14 cellular contexts compared by ENCODE assay signal in the genomic region with DNA sequence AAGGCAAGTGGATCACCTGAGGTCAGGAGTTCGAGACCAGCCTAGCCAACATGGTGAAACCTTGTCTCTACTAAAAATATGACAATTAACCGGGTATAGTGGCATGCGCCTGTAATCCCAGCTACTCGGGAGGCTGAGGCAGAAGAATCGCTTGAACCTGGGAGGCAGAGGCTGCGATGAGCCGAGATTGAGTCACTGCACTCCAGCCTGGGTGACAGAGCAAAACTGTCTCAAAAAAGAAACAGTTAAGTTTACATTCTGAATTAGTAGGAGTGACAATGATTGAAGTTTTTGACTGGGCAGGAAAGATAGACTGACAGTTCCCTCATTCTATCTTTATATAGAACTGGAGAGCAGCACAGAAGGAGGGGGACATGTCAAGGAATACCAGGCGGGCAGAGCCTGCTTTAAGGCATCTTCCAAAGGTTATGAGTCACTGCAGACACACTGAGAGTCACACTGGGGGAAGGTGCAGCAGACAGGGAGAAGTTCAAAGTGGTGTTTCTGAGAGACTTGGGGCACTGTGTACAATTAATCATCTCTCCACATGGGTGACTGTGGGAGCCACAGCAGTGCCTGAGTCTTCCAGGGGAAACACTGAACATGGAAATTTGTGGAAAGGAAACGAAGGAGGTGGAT. TPM values are rescaled to one million over a fixed set of nuclear protein-coding genes. Genes with fewer than 3 reads are reported as not detected.
DNase-seq lines count a peak whose midpoint lies in the region; ATAC-seq and TF ChIP-seq lines count a peak whose summit lies in the region.
"Had no signal": no experiment of that assay in that cellular context is flagged by ENCODE, and none has a peak within 500 bp of the region (broad histone marks: within the 10 kb centered on the region; RNA-seq: fewer than 3 reads in every experiment).

No MANE protein-coding gene starts in this region.

- WGBS in lung, 2 donors = 69 to 79% methylated on average over 9 of the region's 9 CpGs

- peak overlapping the region in 3 of 5 experiments; percentile 14 to 81 (median 21) for H3K27ac Mint-ChIP-seq in brain
- H3K27ac Mint-ChIP-seq: activated CD4-positive, alpha-beta memory T cell treated with anti-CD3 and anti-CD28 coated beads for 36 hours had no signal

- peaks cover 0 to 5% of the 10 kb centered on the region in 2 donors for H3K4me1 ChIP-seq in lung (ENCODE audit: control insufficient read depth in 2 of 2, insufficient read depth in 2 of 2, low read length in 2 of 2)
- H3K4me1 ChIP-seq: ascending aorta had no signal

- H3K27me3 Mint-ChIP-seq in brain = peaks cover 3% of the 10 kb centered on the region

- ATAC-seq in lung (ENCODE audit: insufficient read depth, low FRiP score) (peak; percentile 68), GM19035 (IDR thresholded peaks at IDR 0.05; ENCODE audit: unreplicated experiment) (no peak)

- H3K27ac ChIP-seq in lung (ENCODE audit: low read depth in 1 of 2, low read length in 1 of 2) = peak overlapping the region in 1 of 2 donors; percentile 77
- H3K27ac ChIP-seq: ascending aorta had no signal

- H3K4me3 Mint-ChIP-seq in brain = peak overlapping the region in 2 of 5 experiments; percentile 3 to 23
- H3K4me3 Mint-ChIP-seq: activated CD4-positive, alpha-beta memory T cell treated with anti-CD3 and anti-CD28 coated beads for 36 hours had no signal

- TF ChIP-seq CTCF in brain (conservative IDR thresholded peaks at IDR 0.05) = no peak
- TF ChIP-seq CTCF in lung (IDR thresholded peaks at IDR 0.05; ENCODE audit: control extremely low read depth, extremely low read depth) = no peak

- no peaks in the 10 kb centered on the region for H3K36me3 ChIP-seq in lung (ENCODE audit: control insufficient read depth in 2 of 2, insufficient read depth in 2 of 2, low read length in 2 of 2)
- H3K36me3 ChIP-seq: ascending aorta, transverse colon had no signal

- no peaks in the 10 kb centered on the region for H3K9me3 Mint-ChIP-seq in brain
- H3K9me3 Mint-ChIP-seq: activated CD4-positive, alpha-beta memory T cell treated with anti-CD3 and anti-CD28 coated beads for 36 hours had no signal

- H3K9me3 ChIP-seq in lung (ENCODE audit: control insufficient read depth in 2 of 2, insufficient read depth in 1 of 2, low read length in 1 of 2) = no peaks in the 10 kb centered on the region
- H3K9me3 ChIP-seq: ascending aorta, transverse colon had no signal

- H3K27me3 ChIP-seq in lung (ENCODE audit: control insufficient read depth, insufficient read depth) = no peaks in the 10 kb centered on the region
- H3K27me3 ChIP-seq: ascending aorta, transverse colon had no signal

- DNase-seq in A172 (ENCODE audit: low spot score) (peak; percentile 51), LoVo (ENCODE audit: low spot score) (peak; percentile 38), lung (ENCODE audit: low spot score) (no peak), NCI-H2029 treated with DMSO at 0.1 percent for 48 hours (lab: John Stamatoyannopoulos, UW) (no peak), GM19240 (ENCODE audit: insufficient read length, low spot score) (no peak)
- no peak for DNase-seq in stimulated activated naive CD4-positive, alpha-beta T cell treated with Interleukin-2 at 50 U/mL for 16 hours (lab: John Stamatoyannopoulos, UW)
- DNase-seq: activated CD4-positive, alpha-beta memory T cell treated with anti-CD3 and anti-CD28 coated beads for 36 hours; NCI-H1417; stimulated activated CD4-positive, alpha-beta T cell treated with anti-CD3 and anti-CD28 coated beads, Interleukin-4, amount 100 ng/mL, for 1 hour; transverse colon had no signal

- H3K36me3 Mint-ChIP-seq in brain = no peaks in the 10 kb centered on the region
- H3K36me3 Mint-ChIP-seq: activated CD4-positive, alpha-beta memory T cell treated with anti-CD3 and anti-CD28 coated beads for 36 hours had no signal

- H3K4me1 Mint-ChIP-seq in brain = peaks cover 8% of the 10 kb centered on the region

- H3K4me3 ChIP-seq in lung = no peak overlapping the region
- H3K4me3 ChIP-seq: ascending aorta, transverse colon had no signal

RNA-seq across cellular contexts. Expression of gene RNASE3, which starts 42.8 kb away (rescaled TPM):
- total RNA-seq in A172 (2014; rRNA removed; shearing (Covaris generic)) = not detected in 2 replicates
- polyA plus RNA-seq in brain (ENCODE audit: insufficient read depth, low read depth, low replicate concordance) = not detected
- total RNA-seq in lung = under 1 TPM in 1 of 2 donors, not detected in 1; 0.31 TPM
- 1 to 10 TPM in 1 of 2 donors, under 1 TPM in 1; 0.79 to 2.5 TPM for polyA plus RNA-seq in lung
- total RNA-seq: activated CD4-positive, alpha-beta memory T cell treated with anti-CD3 and anti-CD28 coated beads for 36 hours; ascending aorta; transverse colon had no signal
- polyA plus RNA-seq: AG04450 had no signal

RNA-seq across cellular contexts. Expression of gene RNASE1, which starts 45.8 kb away (rescaled TPM):
- not detected in 2 replicates for total RNA-seq in A172 (2014; rRNA removed; shearing (Covaris generic))
- polyA plus RNA-seq in brain (ENCODE audit: insufficient read depth, low read depth, low replicate concordance) (358 TPM), lung (1,000 to 10,000 TPM; 1,226 to 1,326 TPM)
- total RNA-seq in lung = 100 to 1,000 TPM; 511 to 773 TPM
- total RNA-seq: activated CD4-positive, alpha-beta memory T cell treated with anti-CD3 and anti-CD28 coated beads for 36 hours had no signal
- polyA plus RNA-seq: AG04450 had no signal

Comparison
In these comparisons a context has a peak if more than half of its experiments do, and no peak if none do; other contexts are left out.
1. DNase-seq: peak in A172 (single experiment) and LoVo (single experiment); none in lung (single experiment), stimulated activated naive CD4-positive, alpha-beta T cell treated with Interleukin-2 at 50 U/mL for 16 hours (single experiment), NCI-H2029 treated with DMSO at 0.1 percent for 48 hours (single experiment) and GM19240 (single experiment).
2. RNA of gene RNASE1, which starts 45.8 kb away (total RNA-seq): 511 to 773 TPM in lung; not detected in A172; every median in the first group is over 100 times any median in the second.